9 cellular contexts compared by ENCODE assay signal in genomic region chr9:127835930-127836586, GRCh38. TPM values are rescaled to one million over a fixed set of nuclear protein-coding genes. Genes with fewer than 3 reads are reported as not detected.
DNase-seq lines count a peak whose midpoint lies in the region; FAIRE-seq and TF ChIP-seq lines count a peak whose summit lies in the region.
"Had no signal": no experiment of that assay in that cellular context is flagged by ENCODE, and none has a peak within 500 bp of the region (broad histone marks: within the 10 kb centered on the region; RNA-seq: fewer than 3 reads in every experiment).

No MANE protein-coding gene starts in this region.

- H3K4me1 ChIP-seq in SJSA1 (replicated peaks) (peaks cover 44% of the 10 kb centered on the region), rectal smooth muscle tissue (ENCODE audit: control insufficient read depth, insufficient read depth, low read length) (peaks cover 12% of the 10 kb centered on the region)

- peak overlapping the region; percentile 21 for H3K9ac ChIP-seq in rectal smooth muscle tissue (ENCODE audit: low read length)

- no peaks in the 10 kb centered on the region for H3K9me3 ChIP-seq in SJSA1 (replicated peaks)

- peak overlapping the region; percentile 91 for H3K27ac ChIP-seq in SJSA1
- peak overlapping the region; percentile 73 for H3K27ac ChIP-seq in rectal smooth muscle tissue (ENCODE audit: low read depth, low read length)

- no peak for TF ChIP-seq CTCF in fibroblast of the aortic adventitia (IDR thresholded peaks at IDR 0.05; ENCODE audit: insufficient read depth, low read length)

- FAIRE-seq in GM19239 (lab: Jason Lieb, UNC), result no peak
- FAIRE-seq: TTC549 had no signal

- H3K36me3 ChIP-seq in SJSA1 (peaks cover 22% of the 10 kb centered on the region), rectal smooth muscle tissue (ENCODE audit: control insufficient read depth, insufficient read depth, low read length) (no peaks in the 10 kb centered on the region)

- DNase-seq in Daoy (ENCODE audit: low read depth), result peak; percentile 44
- DNase-seq in SJSA1 (ENCODE audit: low read depth in 1 of 2, low spot score in 2 of 2), result peak; percentile 65 to 82
- DNase-seq in fibroblast of the aortic adventitia (ENCODE audit: low read depth), result peak; percentile 63
- no peak for DNase-seq in GM19239 (ENCODE audit: insufficient read length, low spot score)
- DNase-seq in ecto neural progenitor cell (ENCODE audit: low spot score), result no peak
- DNase-seq in NCI-H2171 (lab: John Stamatoyannopoulos, UW), result no peak
- no peak for DNase-seq in NCI-H748 (lab: John Stamatoyannopoulos, UW; ENCODE audit: unreplicated experiment)

- H3K4me3 ChIP-seq in SJSA1 (no peak overlapping the region), fibroblast of the aortic adventitia (ENCODE audit: low read depth, low read length) (no peak overlapping the region), rectal smooth muscle tissue (ENCODE audit: low read length) (peak overlapping the region; percentile 15)

- H3K27me3 ChIP-seq in SJSA1 (replicated peaks) (no peaks in the 10 kb centered on the region), rectal smooth muscle tissue (ENCODE audit: control insufficient read depth, insufficient read depth, low read length) (no peaks in the 10 kb centered on the region)

RNA-seq across cellular contexts. Expression of gene ENG, which starts 18.4 kb away (rescaled TPM):
- 2.6 and 4.1 TPM in 2 replicates for total RNA-seq in Daoy (2014; rRNA removed; shearing (Covaris generic))
- total RNA-seq in SJSA1 (2014; rRNA removed; shearing (Covaris generic)), result 6.8 and 8.7 TPM in 2 replicates
- 15.8 and 62.0 TPM in 2 replicates for total RNA-seq in fibroblast of the aortic adventitia (ENCODE audit: low replicate concordance)

RNA-seq across cellular contexts. Expression of gene FPGS, which starts 33.4 kb away (rescaled TPM):
- 117 and 120 TPM in 2 replicates for total RNA-seq in Daoy (2014; rRNA removed; shearing (Covaris generic))
- 49.0 and 70.0 TPM in 2 replicates for total RNA-seq in SJSA1 (2014; rRNA removed; shearing (Covaris generic))
- total RNA-seq in fibroblast of the aortic adventitia (ENCODE audit: low replicate concordance), result 33.9 and 61.5 TPM in 2 replicates

RNA-seq across cellular contexts. Expression of gene AK1, which starts 41.4 kb away (rescaled TPM):
- 37.5 and 73.4 TPM in 2 replicates for total RNA-seq in Daoy (2014; rRNA removed; shearing (Covaris generic))
- total RNA-seq in SJSA1 (2014; rRNA removed; shearing (Covaris generic)), result 32.6 and 32.7 TPM in 2 replicates
- total RNA-seq in fibroblast of the aortic adventitia (ENCODE audit: low replicate concordance), result 75.6 and 121 TPM in 2 replicates

RNA-seq across cellular contexts. Expression of gene CDK9, which starts 50.2 kb away (rescaled TPM):
- total RNA-seq in Daoy (2014; rRNA removed; shearing (Covaris generic)), result 47.7 and 56.1 TPM in 2 replicates
- total RNA-seq in SJSA1 (2014; rRNA removed; shearing (Covaris generic)), result 16.8 and 21.4 TPM in 2 replicates
- total RNA-seq in fibroblast of the aortic adventitia (ENCODE audit: low replicate concordance), result 25.4 and 51.5 TPM in 2 replicates

RNA-seq across cellular contexts. Expression of gene SH2D3C, which starts 57.6 kb away (rescaled TPM):
- total RNA-seq in Daoy (2014; rRNA removed; shearing (Covaris generic)), result not detected in 2 replicates
- total RNA-seq in SJSA1 (2014; rRNA removed; shearing (Covaris generic)), result not detected in 2 replicates
- 0.18 and 6.0 TPM in 2 replicates for total RNA-seq in fibroblast of the aortic adventitia (ENCODE audit: low replicate concordance)

Comparison
In these comparisons a context has a peak if more than half of its experiments do, and no peak if none do; other contexts are left out.
1. DNase-seq: peak in Daoy (single experiment), SJSA1 (2 of 2) and fibroblast of the aortic adventitia (single experiment); none in GM19239 (single experiment), ecto neural progenitor cell (single experiment), NCI-H2171 (single experiment) and NCI-H748 (single experiment).